Comparison of ENCODE assay signal across 8 cellular contexts in the genomic region with DNA sequence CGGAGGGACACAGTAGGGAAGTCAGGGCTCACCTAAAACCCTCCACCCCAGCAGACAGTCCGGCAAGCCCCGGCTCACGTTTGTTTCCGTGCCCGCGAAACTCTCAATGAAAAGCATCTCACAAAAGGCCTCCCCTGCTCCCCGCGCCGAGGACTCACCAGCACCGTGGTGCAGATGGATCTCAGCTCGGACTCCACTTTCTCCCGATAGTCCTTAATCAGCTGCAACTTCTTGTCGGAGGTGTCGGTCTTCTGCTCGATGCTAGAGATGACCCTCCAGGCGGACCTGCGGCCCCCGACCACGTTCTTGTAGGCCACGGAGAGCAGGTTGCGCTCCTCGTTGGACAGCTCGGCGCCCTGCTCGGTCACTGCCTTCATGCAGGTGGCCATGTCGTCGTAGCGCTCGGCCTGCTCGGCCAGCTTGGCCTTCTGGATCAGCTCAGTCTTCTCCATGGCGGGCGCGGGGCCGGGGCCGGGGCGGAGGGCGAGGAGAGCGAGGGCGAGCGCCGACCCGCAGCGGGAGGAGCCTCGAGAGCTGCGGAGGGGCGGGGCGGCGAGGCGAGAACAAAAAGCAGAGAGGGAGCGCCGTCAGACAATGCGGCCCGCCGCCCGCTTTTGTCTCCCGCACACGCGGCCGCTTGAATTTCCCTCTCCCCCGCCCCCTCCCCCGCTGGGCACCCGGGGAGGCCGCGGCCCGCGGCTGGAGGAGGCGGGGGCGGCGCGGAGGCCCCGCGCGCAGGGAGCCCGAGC. TPM values are rescaled to one million over a fixed set of nuclear protein-coding genes. Genes with fewer than 3 reads are reported as not detected.
DNase-seq lines count a peak whose midpoint lies in the region; ATAC-seq and TF ChIP-seq lines count a peak whose summit lies in the region.

No MANE protein-coding gene starts in this region.

- H3K9me3 ChIP-seq in DND-41 (ENCODE audit: insufficient read depth, low read length, severe bottlenecking) (peaks cover 14% of the 10 kb centered on the region), KOPT-K1 (ENCODE audit: insufficient read depth, low read length, poor library complexity, severe bottlenecking) (peaks cover 29% of the 10 kb centered on the region), RWPE2 (ENCODE audit: severe bottlenecking) (no peaks in the 10 kb centered on the region), neuronal stem cell (replicated peaks in 1 of 2; ENCODE audit: control insufficient read depth in 2 of 2, insufficient read depth in 1 of 2, low read depth in 1 of 2, low read length in 2 of 2) (no peaks in the 10 kb centered on the region)

- H4K91ac ChIP-seq in neuronal stem cell (ENCODE audit: low read depth, low read length, poor library complexity) = no peak overlapping the region

- peak overlapping the region; percentile 96 for H3K9ac ChIP-seq in DND-41 (ENCODE audit: low read depth, low read length)
- H3K9ac ChIP-seq in neuronal stem cell (ENCODE audit: low read depth, low read length, poor library complexity) = peak overlapping the region; percentile 100

- TF ChIP-seq CTCF in DND-41 (IDR thresholded peaks at IDR 0.05; ENCODE audit: borderline replicate concordance, extremely low read depth, low read length, poor library complexity, severe bottlenecking) (no peak), RWPE2 (IDR thresholded peaks at IDR 0.05; ENCODE audit: poor library complexity, severe bottlenecking) (no peak), foreskin fibroblast (IDR thresholded peaks at IDR 0.05; ENCODE audit: low read depth, low read length) (no peak)

- H3K27me3 ChIP-seq in DND-41 (ENCODE audit: insufficient read depth, low read length, poor library complexity) (no peaks in the 10 kb centered on the region), RWPE2 (ENCODE audit: insufficient read depth, poor library complexity, severe bottlenecking) (no peaks in the 10 kb centered on the region), neuronal stem cell (ENCODE audit: control insufficient read depth in 3 of 3, insufficient read depth in 3 of 3, low read depth in 1 of 3, low read length in 3 of 3) (no peaks in the 10 kb centered on the region)

- peak; percentile 59 for ATAC-seq in DND-41 (ENCODE audit: insufficient read depth, low read depth)
- peak; percentile 37 for ATAC-seq in GM21737 (IDR thresholded peaks at IDR 0.05; ENCODE audit: unreplicated experiment)
- ATAC-seq in RWPE2 (ENCODE audit: low read depth) = peak; percentile 47

- DNase-seq in DND-41 = peak; percentile 83
- peak; percentile 77 for DNase-seq in RWPE2 (ENCODE audit: low spot score)
- DNase-seq in activated gamma-delta T cell (lab: John Stamatoyannopoulos, UW) = peak; percentile 65
- DNase-seq in foreskin fibroblast = peak; percentile 61 to 86
- peak; percentile 89 for DNase-seq in neuronal stem cell (ENCODE audit: low spot score)
- peak in 39 of 49 donors; percentile 37 to 94 (median 72) for DNase-seq in substantia nigra (lab: John Stamatoyannopoulos, UW)

- no peak overlapping the region for H3K4ac ChIP-seq in neuronal stem cell (ENCODE audit: low read length)

- H3K4me1 ChIP-seq in DND-41 (ENCODE audit: insufficient read depth, low read length) (peaks cover 51% of the 10 kb centered on the region), RWPE2 (ENCODE audit: insufficient read depth, poor library complexity, severe bottlenecking) (peaks cover 24% of the 10 kb centered on the region), neuronal stem cell (ENCODE audit: control insufficient read depth in 2 of 2, insufficient read depth in 1 of 2, low read depth in 1 of 2, low read length in 2 of 2) (peaks cover 14 to 35% of the 10 kb centered on the region in 2 donors)

- WGBS in neuronal stem cell (ENCODE audit: extremely low coverage in 2 of 2, insufficient read length in 2 of 2, insufficient replicate concordance in 1 of 2), 2 donors = no CpG with 5 or more reads among the region's 75 CpGs

- H3K23ac ChIP-seq in neuronal stem cell (ENCODE audit: low read depth, low read length, poor library complexity) = peak overlapping the region; percentile 98

- H2BK120ac ChIP-seq in neuronal stem cell (ENCODE audit: low read depth, low read length) = peak overlapping the region; percentile 73

- no peaks in the 10 kb centered on the region for H3K79me1 ChIP-seq in neuronal stem cell (ENCODE audit: low read depth, low read length)

- H3K18ac ChIP-seq in neuronal stem cell (ENCODE audit: low read length) = peak overlapping the region; percentile 99

- H2BK12ac ChIP-seq in neuronal stem cell (ENCODE audit: low read length) = no peak overlapping the region

- H2BK15ac ChIP-seq in neuronal stem cell (ENCODE audit: low read length) = peak overlapping the region; percentile 62

- peaks cover 52% of the 10 kb centered on the region for H3K79me2 ChIP-seq in DND-41 (ENCODE audit: insufficient read depth, low read length)

- peak overlapping the region; percentile 54 to 99 for H3K4me3 ChIP-seq in DND-41 (ENCODE audit: low read depth in 1 of 2, low read length in 2 of 2)
- peak overlapping the region; percentile 66 for H3K4me3 ChIP-seq in RWPE2 (ENCODE audit: severe bottlenecking)
- peak overlapping the region; percentile 76 to 97 for H3K4me3 ChIP-seq in foreskin fibroblast (ENCODE audit: low read depth in 1 of 2, low read length in 2 of 2)
- peak overlapping the region; percentile 99 to 100 for H3K4me3 ChIP-seq in neuronal stem cell (ENCODE audit: low read length in 2 of 2)

- no peak overlapping the region for H4K8ac ChIP-seq in neuronal stem cell (ENCODE audit: low read depth, low read length)

- H2BK5ac ChIP-seq in neuronal stem cell (ENCODE audit: low read length) = peak overlapping the region; percentile 94

- peaks cover 49% of the 10 kb centered on the region for H4K20me1 ChIP-seq in DND-41 (ENCODE audit: insufficient read depth, low read length)

- peak overlapping the region; percentile 79 for H3K4me2 ChIP-seq in DND-41 (ENCODE audit: insufficient read depth, low read length)
- H3K4me2 ChIP-seq in neuronal stem cell (ENCODE audit: insufficient read depth, low read length, poor library complexity, severe bottlenecking) = peak overlapping the region; percentile 75

- H3K36me3 ChIP-seq in DND-41 (ENCODE audit: insufficient read depth, low read length) = peaks cover 51% of the 10 kb centered on the region
- H3K36me3 ChIP-seq in KOPT-K1 (ENCODE audit: insufficient read depth, low read length) = peaks cover 44% of the 10 kb centered on the region
- H3K36me3 ChIP-seq in RWPE2 (ENCODE audit: low read depth) = peaks cover 49% of the 10 kb centered on the region
- H3K36me3 ChIP-seq in neuronal stem cell (replicated peaks in 1 of 2; ENCODE audit: control insufficient read depth in 2 of 2, insufficient read depth in 2 of 2, low read length in 2 of 2) = peaks cover 3 to 50% of the 10 kb centered on the region in 2 donors

- peak overlapping the region; percentile 99 for H3K14ac ChIP-seq in neuronal stem cell (ENCODE audit: low read length)

- H3K27ac ChIP-seq in DND-41 (ENCODE audit: low read length) (peak overlapping the region; percentile 92), KOPT-K1 (ENCODE audit: low read depth, low read length, poor library complexity, severe bottlenecking) (peak overlapping the region; percentile 81), RWPE2 (ENCODE audit: poor library complexity, severe bottlenecking) (peak overlapping the region; percentile 78), neuronal stem cell (replicated peaks; ENCODE audit: low read length) (peak overlapping the region; percentile 100), substantia nigra (ENCODE audit: low read depth, low read length, poor library complexity, severe bottlenecking) (peak overlapping the region; percentile 93)

- peak overlapping the region; percentile 59 for H2AK5ac ChIP-seq in neuronal stem cell (ENCODE audit: low read depth, low read length)

- H2AFZ ChIP-seq in DND-41 (ENCODE audit: low read depth, low read length) (peak overlapping the region; percentile 81), neuronal stem cell (ENCODE audit: low read length) (peak overlapping the region; percentile 87)

RNA-seq across cellular contexts. Expression of a gene that starts 0.6 kb away (rescaled TPM):
- 433 TPM for polyA plus RNA-seq in neuronal stem cell (2013, experiment 1 of 2)
- polyA plus RNA-seq in neuronal stem cell (2013, experiment 2 of 2) = 430 TPM

Comparison
In these comparisons a context has a peak if more than half of its experiments do, and no peak if none do; other contexts are left out.
1. Peak in every context shown above with its lines: DNase-seq, ATAC-seq, H3K4me3 ChIP-seq and H3K27ac ChIP-seq.